1 cellular context compared by ENCODE assay signal in the genomic region with DNA sequence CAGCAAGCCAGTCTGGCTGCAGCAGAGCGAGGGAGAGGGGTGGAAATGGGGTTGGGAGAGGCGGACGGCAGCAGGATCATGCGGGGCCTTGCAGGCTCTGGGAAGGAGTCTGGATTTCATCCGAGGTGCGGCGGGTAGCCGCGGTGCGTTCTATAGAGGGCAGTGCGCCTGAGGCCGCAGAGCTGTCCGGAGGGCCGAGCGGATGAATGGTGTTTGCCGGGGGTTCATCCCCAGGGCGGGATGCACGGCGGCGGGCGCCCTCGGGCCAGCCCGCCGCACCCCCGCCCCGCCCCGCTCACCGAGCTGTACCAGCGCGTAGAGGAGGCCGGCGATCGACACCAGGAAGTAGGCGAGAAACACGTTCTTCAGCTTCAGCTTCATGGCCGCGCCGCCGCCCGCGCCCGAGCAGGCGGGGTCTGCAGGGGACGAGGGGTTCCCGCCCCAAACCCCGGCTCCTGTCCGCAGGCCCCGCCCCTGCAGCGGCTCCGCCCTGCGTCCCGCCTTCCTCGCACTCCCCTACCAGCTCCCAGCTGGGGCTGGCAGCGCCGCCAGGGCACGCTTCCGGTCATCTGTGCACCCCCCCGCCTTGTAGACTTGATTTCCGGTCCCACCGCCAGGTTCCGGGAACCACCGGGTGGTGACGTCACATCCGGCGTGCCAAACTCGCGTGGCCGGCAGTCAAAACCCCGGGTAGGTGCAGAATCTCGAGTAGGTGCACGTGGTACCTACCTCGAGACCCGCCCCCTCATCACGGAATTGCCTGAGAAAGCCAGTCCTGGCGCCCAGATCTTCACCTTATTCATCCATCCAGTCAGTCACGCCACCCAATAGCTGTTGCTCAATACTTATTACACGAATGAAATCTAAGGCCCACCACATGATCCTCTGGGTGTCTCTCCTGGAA.
TF ChIP-seq lines count a peak whose summit lies in the region.

A gene (minus strand): TSS at position 420 of the 904 bp plus-strand sequence. CDS start 39 bp downstream, at position 381.

TF ChIP-seq in GM12878, 131 proteins besides CTCF, POLR2A, EP300 and RAD21 (continued from another document and continues in another):
- TF ChIP-seq, protein P1, sequence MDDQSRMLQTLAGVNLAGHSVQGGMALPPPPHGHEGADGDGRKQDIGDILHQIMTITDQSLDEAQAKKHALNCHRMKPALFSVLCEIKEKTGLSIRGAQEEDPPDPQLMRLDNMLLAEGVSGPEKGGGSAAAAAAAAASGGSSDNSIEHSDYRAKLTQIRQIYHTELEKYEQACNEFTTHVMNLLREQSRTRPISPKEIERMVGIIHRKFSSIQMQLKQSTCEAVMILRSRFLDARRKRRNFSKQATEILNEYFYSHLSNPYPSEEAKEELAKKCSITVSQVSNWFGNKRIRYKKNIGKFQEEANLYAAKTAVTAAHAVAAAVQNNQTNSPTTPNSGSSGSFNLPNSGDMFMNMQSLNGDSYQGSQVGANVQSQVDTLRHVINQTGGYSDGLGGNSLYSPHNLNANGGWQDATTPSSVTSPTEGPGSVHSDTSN (IDR thresholded peaks at IDR 0.05; ENCODE audit: insufficient replicate concordance, low read depth, low read length), result peak; percentile 43
- 0 out of 2 replicates have a peak, but pooled peaks have one; percentile 26 for TF ChIP-seq FOXM1 (IDR thresholded peaks at IDR 0.05; ENCODE audit: low read depth, low read length)
- TF ChIP-seq, protein P2, sequence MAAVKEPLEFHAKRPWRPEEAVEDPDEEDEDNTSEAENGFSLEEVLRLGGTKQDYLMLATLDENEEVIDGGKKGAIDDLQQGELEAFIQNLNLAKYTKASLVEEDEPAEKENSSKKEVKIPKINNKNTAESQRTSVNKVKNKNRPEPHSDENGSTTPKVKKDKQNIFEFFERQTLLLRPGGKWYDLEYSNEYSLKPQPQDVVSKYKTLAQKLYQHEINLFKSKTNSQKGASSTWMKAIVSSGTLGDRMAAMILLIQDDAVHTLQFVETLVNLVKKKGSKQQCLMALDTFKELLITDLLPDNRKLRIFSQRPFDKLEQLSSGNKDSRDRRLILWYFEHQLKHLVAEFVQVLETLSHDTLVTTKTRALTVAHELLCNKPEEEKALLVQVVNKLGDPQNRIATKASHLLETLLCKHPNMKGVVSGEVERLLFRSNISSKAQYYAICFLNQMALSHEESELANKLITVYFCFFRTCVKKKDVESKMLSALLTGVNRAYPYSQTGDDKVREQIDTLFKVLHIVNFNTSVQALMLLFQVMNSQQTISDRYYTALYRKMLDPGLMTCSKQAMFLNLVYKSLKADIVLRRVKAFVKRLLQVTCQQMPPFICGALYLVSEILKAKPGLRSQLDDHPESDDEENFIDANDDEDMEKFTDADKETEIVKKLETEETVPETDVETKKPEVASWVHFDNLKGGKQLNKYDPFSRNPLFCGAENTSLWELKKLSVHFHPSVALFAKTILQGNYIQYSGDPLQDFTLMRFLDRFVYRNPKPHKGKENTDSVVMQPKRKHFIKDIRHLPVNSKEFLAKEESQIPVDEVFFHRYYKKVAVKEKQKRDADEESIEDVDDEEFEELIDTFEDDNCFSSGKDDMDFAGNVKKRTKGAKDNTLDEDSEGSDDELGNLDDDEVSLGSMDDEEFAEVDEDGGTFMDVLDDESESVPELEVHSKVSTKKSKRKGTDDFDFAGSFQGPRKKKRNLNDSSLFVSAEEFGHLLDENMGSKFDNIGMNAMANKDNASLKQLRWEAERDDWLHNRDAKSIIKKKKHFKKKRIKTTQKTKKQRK (IDR thresholded peaks at IDR 0.05; ENCODE audit: low read depth, low read length), result no peak
- TF ChIP-seq, protein P3, sequence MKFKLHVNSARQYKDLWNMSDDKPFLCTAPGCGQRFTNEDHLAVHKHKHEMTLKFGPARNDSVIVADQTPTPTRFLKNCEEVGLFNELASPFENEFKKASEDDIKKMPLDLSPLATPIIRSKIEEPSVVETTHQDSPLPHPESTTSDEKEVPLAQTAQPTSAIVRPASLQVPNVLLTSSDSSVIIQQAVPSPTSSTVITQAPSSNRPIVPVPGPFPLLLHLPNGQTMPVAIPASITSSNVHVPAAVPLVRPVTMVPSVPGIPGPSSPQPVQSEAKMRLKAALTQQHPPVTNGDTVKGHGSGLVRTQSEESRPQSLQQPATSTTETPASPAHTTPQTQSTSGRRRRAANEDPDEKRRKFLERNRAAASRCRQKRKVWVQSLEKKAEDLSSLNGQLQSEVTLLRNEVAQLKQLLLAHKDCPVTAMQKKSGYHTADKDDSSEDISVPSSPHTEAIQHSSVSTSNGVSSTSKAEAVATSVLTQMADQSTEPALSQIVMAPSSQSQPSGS (IDR thresholded peaks at IDR 0.05; ENCODE audit: low read length), result peak; percentile 89
- TF ChIP-seq, protein P4, sequence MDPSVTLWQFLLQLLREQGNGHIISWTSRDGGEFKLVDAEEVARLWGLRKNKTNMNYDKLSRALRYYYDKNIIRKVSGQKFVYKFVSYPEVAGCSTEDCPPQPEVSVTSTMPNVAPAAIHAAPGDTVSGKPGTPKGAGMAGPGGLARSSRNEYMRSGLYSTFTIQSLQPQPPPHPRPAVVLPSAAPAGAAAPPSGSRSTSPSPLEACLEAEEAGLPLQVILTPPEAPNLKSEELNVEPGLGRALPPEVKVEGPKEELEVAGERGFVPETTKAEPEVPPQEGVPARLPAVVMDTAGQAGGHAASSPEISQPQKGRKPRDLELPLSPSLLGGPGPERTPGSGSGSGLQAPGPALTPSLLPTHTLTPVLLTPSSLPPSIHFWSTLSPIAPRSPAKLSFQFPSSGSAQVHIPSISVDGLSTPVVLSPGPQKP (IDR thresholded peaks at IDR 0.05; ENCODE audit: low read depth, low read length), result peak; percentile 94
- no peak for TF ChIP-seq SIN3A (IDR thresholded peaks at IDR 0.05; ENCODE audit: low read depth, low read length)
- TF ChIP-seq, protein P5, sequence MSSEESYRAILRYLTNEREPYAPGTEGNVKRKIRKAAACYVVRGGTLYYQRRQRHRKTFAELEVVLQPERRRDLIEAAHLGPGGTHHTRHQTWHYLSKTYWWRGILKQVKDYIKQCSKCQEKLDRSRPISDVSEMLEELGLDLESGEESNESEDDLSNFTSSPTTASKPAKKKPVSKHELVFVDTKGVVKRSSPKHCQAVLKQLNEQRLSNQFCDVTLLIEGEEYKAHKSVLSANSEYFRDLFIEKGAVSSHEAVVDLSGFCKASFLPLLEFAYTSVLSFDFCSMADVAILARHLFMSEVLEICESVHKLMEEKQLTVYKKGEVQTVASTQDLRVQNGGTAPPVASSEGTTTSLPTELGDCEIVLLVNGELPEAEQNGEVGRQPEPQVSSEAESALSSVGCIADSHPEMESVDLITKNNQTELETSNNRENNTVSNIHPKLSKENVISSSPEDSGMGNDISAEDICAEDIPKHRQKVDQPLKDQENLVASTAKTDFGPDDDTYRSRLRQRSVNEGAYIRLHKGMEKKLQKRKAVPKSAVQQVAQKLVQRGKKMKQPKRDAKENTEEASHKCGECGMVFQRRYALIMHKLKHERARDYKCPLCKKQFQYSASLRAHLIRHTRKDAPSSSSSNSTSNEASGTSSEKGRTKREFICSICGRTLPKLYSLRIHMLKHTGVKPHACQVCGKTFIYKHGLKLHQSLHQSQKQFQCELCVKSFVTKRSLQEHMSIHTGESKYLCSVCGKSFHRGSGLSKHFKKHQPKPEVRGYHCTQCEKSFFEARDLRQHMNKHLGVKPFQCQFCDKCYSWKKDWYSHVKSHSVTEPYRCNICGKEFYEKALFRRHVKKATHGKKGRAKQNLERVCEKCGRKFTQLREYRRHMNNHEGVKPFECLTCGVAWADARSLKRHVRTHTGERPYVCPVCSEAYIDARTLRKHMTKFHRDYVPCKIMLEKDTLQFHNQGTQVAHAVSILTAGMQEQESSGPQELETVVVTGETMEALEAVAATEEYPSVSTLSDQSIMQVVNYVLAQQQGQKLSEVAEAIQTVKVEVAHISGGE (CRISPR knock-in tag; IDR thresholded peaks at IDR 0.05), result peak; percentile 74
- TF ChIP-seq, protein P6, sequence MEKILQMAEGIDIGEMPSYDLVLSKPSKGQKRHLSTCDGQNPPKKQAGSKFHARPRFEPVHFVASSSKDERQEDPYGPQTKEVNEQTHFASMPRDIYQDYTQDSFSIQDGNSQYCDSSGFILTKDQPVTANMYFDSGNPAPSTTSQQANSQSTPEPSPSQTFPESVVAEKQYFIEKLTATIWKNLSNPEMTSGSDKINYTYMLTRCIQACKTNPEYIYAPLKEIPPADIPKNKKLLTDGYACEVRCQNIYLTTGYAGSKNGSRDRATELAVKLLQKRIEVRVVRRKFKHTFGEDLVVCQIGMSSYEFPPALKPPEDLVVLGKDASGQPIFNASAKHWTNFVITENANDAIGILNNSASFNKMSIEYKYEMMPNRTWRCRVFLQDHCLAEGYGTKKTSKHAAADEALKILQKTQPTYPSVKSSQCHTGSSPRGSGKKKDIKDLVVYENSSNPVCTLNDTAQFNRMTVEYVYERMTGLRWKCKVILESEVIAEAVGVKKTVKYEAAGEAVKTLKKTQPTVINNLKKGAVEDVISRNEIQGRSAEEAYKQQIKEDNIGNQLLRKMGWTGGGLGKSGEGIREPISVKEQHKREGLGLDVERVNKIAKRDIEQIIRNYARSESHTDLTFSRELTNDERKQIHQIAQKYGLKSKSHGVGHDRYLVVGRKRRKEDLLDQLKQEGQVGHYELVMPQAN (conservative IDR thresholded peaks at IDR 0.05), result peak; percentile 48; the same call in 1 of the 2 replicates
- no peak for TF ChIP-seq ZSCAN29 (IDR thresholded peaks at IDR 0.05)
- TF ChIP-seq TARDBP (IDR thresholded peaks at IDR 0.05; ENCODE audit: borderline replicate concordance), result no peak
- peak; percentile 99 for TF ChIP-seq MXI1 (IDR thresholded peaks at IDR 0.05; ENCODE audit: low read depth, low read length)
- TF ChIP-seq BACH1 (IDR thresholded peaks at IDR 0.05; ENCODE audit: borderline replicate concordance), result peak; percentile 76
- TF ChIP-seq PAX5 (IDR thresholded peaks at IDR 0.05; ENCODE audit: borderline replicate concordance, low read depth, low read length), result 0 out of 2 replicates have a peak, but pooled peaks have one; percentile 14
- TF ChIP-seq YBX1 (IDR thresholded peaks at IDR 0.05), result no peak
- TF ChIP-seq, protein P7, sequence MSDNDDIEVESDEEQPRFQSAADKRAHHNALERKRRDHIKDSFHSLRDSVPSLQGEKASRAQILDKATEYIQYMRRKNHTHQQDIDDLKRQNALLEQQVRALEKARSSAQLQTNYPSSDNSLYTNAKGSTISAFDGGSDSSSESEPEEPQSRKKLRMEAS (IDR thresholded peaks at IDR 0.05; ENCODE audit: low read depth, low read length), result peak; percentile 99
- TF ChIP-seq ZNF207 (IDR thresholded peaks at IDR 0.05; ENCODE audit: borderline replicate concordance), result peak; percentile 16; the same call in 1 of the 2 replicates
- TF ChIP-seq DPF2 (IDR thresholded peaks at IDR 0.05), result peak; percentile 66; the same call in 1 of the 2 replicates
- peak; percentile 100 for TF ChIP-seq NBN (IDR thresholded peaks at IDR 0.05)
- no peak; the same call in 1 of the 2 replicates for TF ChIP-seq SMAD5 (IDR thresholded peaks at IDR 0.05; ENCODE audit: low read depth)
- no peak for TF ChIP-seq KAT2A (conservative IDR thresholded peaks at IDR 0.05; ENCODE audit: control insufficient read depth, low read depth, low read length)
- peak; percentile 44 for TF ChIP-seq MYC (IDR thresholded peaks at IDR 0.05; ENCODE audit: insufficient read depth, insufficient read length, insufficient replicate concordance, low read length, severe bottlenecking)
- peak; percentile 29 for TF ChIP-seq MEF2B (IDR thresholded peaks at IDR 0.05; ENCODE audit: partially characterized antibody, poor library complexity, severe bottlenecking)
- TF ChIP-seq, protein P8, sequence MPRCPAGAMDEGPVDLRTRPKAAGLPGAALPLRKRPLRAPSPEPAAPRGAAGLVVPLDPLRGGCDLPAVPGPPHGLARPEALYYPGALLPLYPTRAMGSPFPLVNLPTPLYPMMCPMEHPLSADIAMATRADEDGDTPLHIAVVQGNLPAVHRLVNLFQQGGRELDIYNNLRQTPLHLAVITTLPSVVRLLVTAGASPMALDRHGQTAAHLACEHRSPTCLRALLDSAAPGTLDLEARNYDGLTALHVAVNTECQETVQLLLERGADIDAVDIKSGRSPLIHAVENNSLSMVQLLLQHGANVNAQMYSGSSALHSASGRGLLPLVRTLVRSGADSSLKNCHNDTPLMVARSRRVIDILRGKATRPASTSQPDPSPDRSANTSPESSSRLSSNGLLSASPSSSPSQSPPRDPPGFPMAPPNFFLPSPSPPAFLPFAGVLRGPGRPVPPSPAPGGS (IDR thresholded peaks at IDR 0.05; ENCODE audit: borderline replicate concordance, insufficient read depth, low read depth, low read length, poor library complexity, severe bottlenecking), result peak; percentile 87
- TF ChIP-seq TBL1XR1 (IDR thresholded peaks at IDR 0.05; ENCODE audit: low read depth, low read length), result no peak
- 0 out of 2 replicates have a peak, but pooled peaks have one; percentile 11 for TF ChIP-seq IRF4 (IDR thresholded peaks at IDR 0.05; ENCODE audit: low read depth, low read length)
- peak; percentile 91 for TF ChIP-seq RELA (IDR thresholded peaks at IDR 0.05; ENCODE audit: borderline replicate concordance, partially characterized antibody)
- TF ChIP-seq, protein P9, sequence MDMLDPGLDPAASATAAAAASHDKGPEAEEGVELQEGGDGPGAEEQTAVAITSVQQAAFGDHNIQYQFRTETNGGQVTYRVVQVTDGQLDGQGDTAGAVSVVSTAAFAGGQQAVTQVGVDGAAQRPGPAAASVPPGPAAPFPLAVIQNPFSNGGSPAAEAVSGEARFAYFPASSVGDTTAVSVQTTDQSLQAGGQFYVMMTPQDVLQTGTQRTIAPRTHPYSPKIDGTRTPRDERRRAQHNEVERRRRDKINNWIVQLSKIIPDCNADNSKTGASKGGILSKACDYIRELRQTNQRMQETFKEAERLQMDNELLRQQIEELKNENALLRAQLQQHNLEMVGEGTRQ (IDR thresholded peaks at IDR 0.05; ENCODE audit: borderline replicate concordance, low read depth, low read length), result peak; percentile 51
- TF ChIP-seq NRF1 (conservative IDR thresholded peaks at IDR 0.05; ENCODE audit: low read depth, low read length), result no peak
- TF ChIP-seq, protein P10, sequence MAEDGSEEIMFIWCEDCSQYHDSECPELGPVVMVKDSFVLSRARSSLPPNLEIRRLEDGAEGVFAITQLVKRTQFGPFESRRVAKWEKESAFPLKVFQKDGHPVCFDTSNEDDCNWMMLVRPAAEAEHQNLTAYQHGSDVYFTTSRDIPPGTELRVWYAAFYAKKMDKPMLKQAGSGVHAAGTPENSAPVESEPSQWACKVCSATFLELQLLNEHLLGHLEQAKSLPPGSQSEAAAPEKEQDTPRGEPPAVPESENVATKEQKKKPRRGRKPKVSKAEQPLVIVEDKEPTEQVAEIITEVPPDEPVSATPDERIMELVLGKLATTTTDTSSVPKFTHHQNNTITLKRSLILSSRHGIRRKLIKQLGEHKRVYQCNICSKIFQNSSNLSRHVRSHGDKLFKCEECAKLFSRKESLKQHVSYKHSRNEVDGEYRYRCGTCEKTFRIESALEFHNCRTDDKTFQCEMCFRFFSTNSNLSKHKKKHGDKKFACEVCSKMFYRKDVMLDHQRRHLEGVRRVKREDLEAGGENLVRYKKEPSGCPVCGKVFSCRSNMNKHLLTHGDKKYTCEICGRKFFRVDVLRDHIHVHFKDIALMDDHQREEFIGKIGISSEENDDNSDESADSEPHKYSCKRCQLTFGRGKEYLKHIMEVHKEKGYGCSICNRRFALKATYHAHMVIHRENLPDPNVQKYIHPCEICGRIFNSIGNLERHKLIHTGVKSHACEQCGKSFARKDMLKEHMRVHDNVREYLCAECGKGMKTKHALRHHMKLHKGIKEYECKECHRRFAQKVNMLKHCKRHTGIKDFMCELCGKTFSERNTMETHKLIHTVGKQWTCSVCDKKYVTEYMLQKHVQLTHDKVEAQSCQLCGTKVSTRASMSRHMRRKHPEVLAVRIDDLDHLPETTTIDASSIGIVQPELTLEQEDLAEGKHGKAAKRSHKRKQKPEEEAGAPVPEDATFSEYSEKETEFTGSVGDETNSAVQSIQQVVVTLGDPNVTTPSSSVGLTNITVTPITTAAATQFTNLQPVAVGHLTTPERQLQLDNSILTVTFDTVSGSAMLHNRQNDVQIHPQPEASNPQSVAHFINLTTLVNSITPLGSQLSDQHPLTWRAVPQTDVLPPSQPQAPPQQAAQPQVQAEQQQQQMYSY (CRISPR knock-in tag; IDR thresholded peaks at IDR 0.05), result no peak
- peak; percentile 59 for TF ChIP-seq BRCA1 (IDR thresholded peaks at IDR 0.05; ENCODE audit: low read depth, low read length)
- TF ChIP-seq GABPA (IDR thresholded peaks at IDR 0.05; ENCODE audit: low read depth), result peak; percentile 95
- no peak for TF ChIP-seq HDAC6 (IDR thresholded peaks at IDR 0.05; ENCODE audit: unreplicated experiment)
